Comparison of ENCODE assay signal across 21 cellular contexts in the genomic region with DNA sequence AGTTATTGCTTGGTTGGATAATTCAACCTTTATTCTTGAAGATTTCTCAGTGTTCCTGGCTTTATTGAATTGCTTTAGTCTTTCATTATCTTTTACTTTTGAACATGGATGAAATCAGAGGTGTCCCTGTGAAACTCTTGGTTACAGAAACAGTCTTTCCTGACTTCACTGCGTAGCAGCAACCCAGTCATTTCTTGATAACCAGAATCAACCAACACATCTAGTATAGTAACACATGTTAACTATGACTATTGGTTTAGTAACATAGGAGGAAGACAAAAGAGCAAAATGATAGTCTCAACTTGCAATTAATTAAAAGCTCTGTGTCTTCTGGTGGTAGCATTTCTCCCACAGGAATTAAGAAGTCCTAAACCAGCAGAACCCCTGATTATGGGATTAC.
"Had no signal": no experiment of that assay in that cellular context is flagged by ENCODE, and none has a peak within 500 bp of the region (broad histone marks: within the 10 kb centered on the region; RNA-seq: fewer than 3 reads in every experiment).

No MANE protein-coding gene starts in this region.

- H3K27ac ChIP-seq: coronary artery, dorsolateral prefrontal cortex, esophagus muscularis mucosa, foreskin keratinocyte, gastroesophageal sphincter, heart right ventricle, left lung, lower lobe of right lung had no signal

- H3K4me3 ChIP-seq: coronary artery, dorsolateral prefrontal cortex, esophagus muscularis mucosa, gastroesophageal sphincter, heart right ventricle, left lung, lower lobe of right lung, mucosa of descending colon had no signal

- FAIRE-seq: frontal cortex, islet of Langerhans, keratinocyte had no signal

- DNase-seq: dermis blood vessel endothelial cell; dorsolateral prefrontal cortex; effector CD4-positive, alpha-beta T cell; effector memory CD4-positive, alpha-beta T cell; foreskin keratinocyte; heart right ventricle; hippocampal formation; left cardiac atrium; left lung; left ventricle myocardium superior; lower lobe of right lung; mesenchymal stem cell; mucosa of descending colon; naive B cell; naive thymus-derived CD8-positive, alpha-beta T cell had no signal

- ATAC-seq: foreskin keratinocyte; gastroesophageal sphincter; heart right ventricle; left cardiac atrium; left lung; left ventricle myocardium superior; lower lobe of right lung; mucosa of descending colon; naive thymus-derived CD8-positive, alpha-beta T cell had no signal

- H3K27me3 ChIP-seq: dorsolateral prefrontal cortex, foreskin keratinocyte, gastroesophageal sphincter, heart right ventricle, left lung had no signal

- H3K36me3 ChIP-seq: esophagus muscularis mucosa, gastroesophageal sphincter, heart right ventricle, left lung, lower lobe of right lung had no signal

- H3K4me1 ChIP-seq: esophagus muscularis mucosa, foreskin keratinocyte, gastroesophageal sphincter, heart right ventricle, left lung, lower lobe of right lung had no signal

- H3K9me3 ChIP-seq: esophagus muscularis mucosa, gastroesophageal sphincter, heart right ventricle, left lung, lower lobe of right lung, mucosa of descending colon had no signal
